ENCODE assay signal across 14 cellular contexts in the genomic region with DNA sequence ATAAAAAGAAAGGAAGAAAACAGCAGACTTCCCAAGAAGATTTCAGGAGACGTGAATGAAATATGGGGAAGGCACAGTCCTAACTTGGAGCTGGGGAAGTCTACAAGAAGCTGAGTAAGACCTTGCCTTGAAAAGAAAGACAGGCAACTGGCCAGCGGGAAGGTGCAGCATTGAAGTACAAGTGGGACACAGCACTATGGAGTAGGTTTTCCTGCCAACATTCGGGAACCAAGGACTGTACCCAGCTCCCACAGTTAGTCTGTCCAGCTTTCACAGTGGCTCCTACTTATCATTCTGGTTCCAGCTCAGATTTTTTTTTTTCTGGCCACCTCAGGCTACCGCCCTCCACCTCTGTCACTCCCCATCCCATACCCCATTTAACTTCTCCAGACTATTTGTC. TPM values are rescaled to one million over a fixed set of nuclear protein-coding genes. Genes with fewer than 3 reads are reported as not detected.
DNase-seq lines count a peak whose midpoint lies in the region; ATAC-seq and TF ChIP-seq lines count a peak whose summit lies in the region.
"Had no signal": no experiment of that assay in that cellular context is flagged by ENCODE, and none has a peak within 500 bp of the region (broad histone marks: within the 10 kb centered on the region; RNA-seq: fewer than 3 reads in every experiment).

No MANE protein-coding gene starts in this region.

- TF ChIP-seq CTCF in adrenal gland (IDR thresholded peaks at IDR 0.05) (no peak), left ventricle myocardium inferior (IDR thresholded peaks at IDR 0.05; ENCODE audit: borderline replicate concordance) (no peak), osteoblast (IDR thresholded peaks at IDR 0.05; ENCODE audit: extremely low read depth, low read depth, low read length) (no peak)

- H3K27ac Mint-ChIP-seq in activated T-cell treated with anti-CD3 and anti-CD28 coated beads, Interleukin-2, amount 50 U/mL, for 72 hours: peak overlapping the region; percentile 75
- no peak overlapping the region for H3K27ac Mint-ChIP-seq in activated T-cell treated with anti-CD3 and anti-CD28 coated beads, Interleukin-2, amount 50 U/mL, for 24 hours
- H3K27ac Mint-ChIP-seq: HFFc6 had no signal

- H3K4me2 ChIP-seq in osteoblast (ENCODE audit: insufficient read depth, low read length): no peak overlapping the region
- H3K4me2 ChIP-seq: BLaER1 had no signal

- peaks cover 0 to 56% of the 10 kb centered on the region in 2 donors for H3K36me3 ChIP-seq in adrenal gland (replicated peaks in 1 of 2)
- H3K36me3 ChIP-seq in left ventricle myocardium inferior: peaks cover 67% of the 10 kb centered on the region
- H3K36me3 ChIP-seq in osteoblast (ENCODE audit: insufficient read depth, low read length): peaks cover 42% of the 10 kb centered on the region

- 51 to 69% (median 61%) methylated on average over 4 of the region's 4 CpGs for WGBS in adrenal gland, 4 donors

- H3K9me3 ChIP-seq in adrenal gland (replicated peaks in 1 of 3) (no peaks in the 10 kb centered on the region), left ventricle myocardium inferior (replicated peaks) (peaks cover 11% of the 10 kb centered on the region), osteoblast (ENCODE audit: low read depth, low read length) (no peaks in the 10 kb centered on the region)

- no peak overlapping the region for H2AFZ ChIP-seq in osteoblast (ENCODE audit: low read length)

- intact Hi-C loops in adrenal gland (cut with DNase I) (no loop called here), left ventricle myocardium inferior (cut with micrococcal nuclease) (no loop called here)

- H3K4me1 Mint-ChIP-seq in activated T-cell treated with anti-CD3 and anti-CD28 coated beads, Interleukin-2, amount 50 U/mL, for 72 hours (ENCODE audit: low read depth): no peaks in the 10 kb centered on the region
- H3K4me1 Mint-ChIP-seq in activated T-cell treated with anti-CD3 and anti-CD28 coated beads, Interleukin-2, amount 50 U/mL, for 24 hours (ENCODE audit: low read depth): peaks cover 15% of the 10 kb centered on the region

- no peak for TF ChIP-seq POLR2A in adrenal gland (IDR thresholded peaks at IDR 0.05)

- H3K4me1 ChIP-seq in adrenal gland (replicated peaks in 1 of 2) (peaks cover 2 to 3% of the 10 kb centered on the region in 2 donors), left ventricle myocardium inferior (peaks cover 15% of the 10 kb centered on the region), osteoblast (ENCODE audit: insufficient read depth, low read length) (peaks cover 6% of the 10 kb centered on the region)
- H3K4me1 ChIP-seq: BLaER1 had no signal

- H3K27me3 Mint-ChIP-seq in activated T-cell treated with anti-CD3 and anti-CD28 coated beads, Interleukin-2, amount 50 U/mL, for 72 hours (ENCODE audit: low read depth): no peaks in the 10 kb centered on the region
- H3K27me3 Mint-ChIP-seq in activated T-cell treated with anti-CD3 and anti-CD28 coated beads, Interleukin-2, amount 50 U/mL, for 24 hours: no peaks in the 10 kb centered on the region

- DNase-seq in activated T-cell treated with anti-CD3 and anti-CD28 coated beads, Interleukin-2, amount 50 U/mL, for 72 hours: no peak
- no peak for DNase-seq in activated T-cell treated with anti-CD3 and anti-CD28 coated beads, Interleukin-2, amount 50 U/mL, for 24 hours
- DNase-seq in adrenal gland (peak in 5 of 7 donors; percentile 44 to 78 (median 56)), left ventricle myocardium inferior (no peak), osteoblast (ENCODE audit: insufficient read length, low spot score, missing footprints) (peak; percentile 36), T-helper 9 cell (no peak)
- no peak for DNase-seq in activated CD4-positive, alpha-beta T cell treated with anti-CD3 and anti-CD28 coated beads, Interleukin-2, amount 50 U/mL, for 4 hours
- DNase-seq: DMS53, GF-D8, HCEC 1CT, HFFc6 had no signal

- H3K36me3 Mint-ChIP-seq in activated T-cell treated with anti-CD3 and anti-CD28 coated beads, Interleukin-2, amount 50 U/mL, for 72 hours (ENCODE audit: insufficient read depth in 2 of 2): peaks cover 10 to 33% of the 10 kb centered on the region in 2 donors
- peaks cover 98% of the 10 kb centered on the region for H3K36me3 Mint-ChIP-seq in activated T-cell treated with anti-CD3 and anti-CD28 coated beads, Interleukin-2, amount 50 U/mL, for 24 hours (ENCODE audit: low read depth)

- H4K20me1 ChIP-seq in osteoblast (ENCODE audit: insufficient read depth, low read length): no peaks in the 10 kb centered on the region

- H3K27ac ChIP-seq in adrenal gland: no peak overlapping the region
- H3K27ac ChIP-seq in left ventricle myocardium inferior (replicated peaks): peak overlapping the region; percentile 47
- H3K27ac ChIP-seq in osteoblast (ENCODE audit: low read depth, low read length): no peak overlapping the region
- H3K27ac ChIP-seq: 22Rv1, BLaER1 had no signal

- no peak for ATAC-seq in activated T-cell treated with anti-CD3 and anti-CD28 coated beads, Interleukin-2, amount 50 U/mL, for 72 hours (replicated peaks in 1 of 2)
- ATAC-seq in GM21825 (IDR thresholded peaks at IDR 0.05; ENCODE audit: unreplicated experiment): no peak

- no peak overlapping the region for H3K4me3 ChIP-seq in adrenal gland
- H3K4me3 ChIP-seq in left ventricle myocardium inferior: no peak overlapping the region
- no peak overlapping the region for H3K4me3 ChIP-seq in osteoblast (ENCODE audit: insufficient read depth, low read length)
- H3K4me3 ChIP-seq: BLaER1 had no signal

- H3K27me3 ChIP-seq in adrenal gland (no peaks in the 10 kb centered on the region), left ventricle myocardium inferior (ENCODE audit: low read depth) (no peaks in the 10 kb centered on the region), osteoblast (ENCODE audit: insufficient read depth, low read length) (no peaks in the 10 kb centered on the region)
- H3K27me3 ChIP-seq: BLaER1 had no signal

- no peaks in the 10 kb centered on the region for H3K79me2 ChIP-seq in osteoblast (ENCODE audit: insufficient read depth, low read length)

- no peak overlapping the region for H3K4me3 Mint-ChIP-seq in activated T-cell treated with anti-CD3 and anti-CD28 coated beads, Interleukin-2, amount 50 U/mL, for 72 hours
- H3K4me3 Mint-ChIP-seq in activated T-cell treated with anti-CD3 and anti-CD28 coated beads, Interleukin-2, amount 50 U/mL, for 24 hours: no peak overlapping the region
- H3K4me3 Mint-ChIP-seq: HFFc6 had no signal

- peaks cover 1 to 2% of the 10 kb centered on the region in 2 donors for H3K9me3 Mint-ChIP-seq in activated T-cell treated with anti-CD3 and anti-CD28 coated beads, Interleukin-2, amount 50 U/mL, for 72 hours
- no peaks in the 10 kb centered on the region for H3K9me3 Mint-ChIP-seq in activated T-cell treated with anti-CD3 and anti-CD28 coated beads, Interleukin-2, amount 50 U/mL, for 24 hours

RNA-seq across cellular contexts. Expression of a gene that starts 10.0 kb away (rescaled TPM):
- total RNA-seq in activated T-cell treated with anti-CD3 and anti-CD28 coated beads, Interleukin-2, amount 50 U/mL, for 72 hours: 10 to 100 TPM; 58.5 to 62.1 TPM
- total RNA-seq in adrenal gland: 10 to 100 TPM; 48.1 to 95.6 (median 76.9) TPM
- polyA plus RNA-seq in adrenal gland: 10 to 100 TPM; 28.6 to 78.3 (median 50.8) TPM
- 31.9 TPM for total RNA-seq in left ventricle myocardium inferior
- 52.1 and 61.9 TPM in 2 replicates for total RNA-seq in osteoblast

RNA-seq across cellular contexts. Expression of a gene that starts 21.7 kb away (rescaled TPM):
- 10 to 100 TPM in 1 of 2 donors, 1 to 10 TPM in 1; 6.7 to 10.4 TPM for total RNA-seq in activated T-cell treated with anti-CD3 and anti-CD28 coated beads, Interleukin-2, amount 50 U/mL, for 72 hours
- 10 to 100 TPM; 10.8 to 42.9 (median 28.3) TPM for total RNA-seq in adrenal gland
- 10 to 100 TPM in 2 of 3 donors, 1 to 10 TPM in 1; 4.6 to 70.6 (median 43.3) TPM for polyA plus RNA-seq in adrenal gland
- total RNA-seq in left ventricle myocardium inferior: 10.4 TPM
- total RNA-seq in osteoblast: 11.6 and 12.4 TPM in 2 replicates

Comparison
In these comparisons a context has a peak if more than half of its experiments do, and no peak if none do; other contexts are left out.
1. DNase-seq: peak in adrenal gland (5 of 7) and osteoblast (single experiment); none in activated T-cell treated with anti-CD3 and anti-CD28 coated beads, Interleukin-2, amount 50 U/mL, for 72 hours (0 of 2), activated T-cell treated with anti-CD3 and anti-CD28 coated beads, Interleukin-2, amount 50 U/mL, for 24 hours (single experiment), left ventricle myocardium inferior (single experiment), activated CD4-positive, alpha-beta T cell treated with anti-CD3 and anti-CD28 coated beads, Interleukin-2, amount 50 U/mL, for 4 hours (0 of 2) and T-helper 9 cell (single experiment).